8 cellular contexts compared by ENCODE assay signal in the genomic region with DNA sequence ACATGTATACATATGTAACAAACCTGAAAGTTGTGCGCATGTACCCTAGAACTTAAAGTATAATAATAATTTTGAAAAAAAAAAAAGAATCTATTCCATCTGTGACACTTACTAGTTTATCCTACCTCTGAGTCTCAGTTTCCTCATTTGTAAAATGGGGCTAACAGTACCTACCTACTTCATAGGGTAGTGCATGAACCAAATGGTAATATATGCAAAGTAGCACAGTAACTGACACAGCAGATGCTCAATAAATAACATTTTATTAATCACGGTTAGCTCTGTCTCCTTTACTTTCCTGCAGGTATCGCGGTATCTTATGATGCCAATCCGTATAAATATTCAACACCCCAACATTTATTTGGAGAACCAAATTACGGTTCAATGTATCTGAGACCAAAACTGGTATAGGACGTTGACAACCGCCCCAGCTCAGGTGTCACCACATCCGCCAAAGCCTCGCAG. TPM values are rescaled to one million over a fixed set of nuclear protein-coding genes. Genes with fewer than 3 reads are reported as not detected.
A peak's percentile ranks its signal among the peaks of the same experiment; 100 is the strongest.
DNase-seq lines count a peak whose midpoint lies in the region; ATAC-seq, FAIRE-seq and TF ChIP-seq lines count a peak whose summit lies in the region.

No MANE protein-coding gene starts in this region.

- peak overlapping the region; percentile 96 for H3K27ac ChIP-seq in K562 (ENCODE audit: extremely low read depth, low read depth, low read length)

- H3K4me1 ChIP-seq in K562 (replicated peaks in 1 of 2; ENCODE audit: control insufficient read depth in 2 of 2, insufficient read depth in 2 of 2, low read length in 2 of 2) (peaks cover 8 to 10% of the 10 kb centered on the region in 2 experiments; a peak in 4 of 5 replicates), mucosa of descending colon (ENCODE audit: low read depth) (peaks cover 26% of the 10 kb centered on the region)

- H3K4me2 ChIP-seq in K562 (ENCODE audit: insufficient read depth, low read length) = peak overlapping the region; percentile 92

- TF ChIP-seq RAD21 in K562 (CRISPR knock-in tag; conservative IDR thresholded peaks at IDR 0.05 in 1 of 2, IDR thresholded peaks at IDR 0.05 in 1 of 2) = no peak

- peaks cover 56% of the 10 kb centered on the region for H3K79me2 ChIP-seq in K562 (ENCODE audit: control insufficient read depth, insufficient read depth, low read length)

- no peak for TF ChIP-seq POLR2A in K562 (conservative IDR thresholded peaks at IDR 0.05)

- H3K27me3 ChIP-seq in K562 (ENCODE audit: control insufficient read depth in 2 of 2, insufficient read depth in 2 of 2, low read length in 2 of 2) = no peaks in the 10 kb centered on the region

- peak overlapping the region; percentile 94; the same call in 1 of the 2 replicates for H2AFZ ChIP-seq in K562 (ENCODE audit: low read depth, low read length)

- no TSS peak for BruUV-seq in K562 (replicated peaks; lab: Mats Ljungman, UMichigan)

- 3% methylated on average over 10 of the region's 10 CpGs for WGBS in K562 (ENCODE audit: insufficient coverage, low coverage, missing lambda C conversion rate)

- no peaks in the 10 kb centered on the region for H3K9me1 ChIP-seq in K562 (ENCODE audit: control insufficient read depth, insufficient read depth, low read length)

- no peak for TF ChIP-seq EP300 in K562 (IDR thresholded peaks at IDR 0.05; ENCODE audit: low read length)

- CTCF ChIA-PET in K562 (lab: Yijun Ruan, JAX; ENCODE audit: low intra/inter-chr PET ratio) = no interaction called here

- peak; percentile 43 for DNase-seq in NCI-H82 (lab: John Stamatoyannopoulos, UW)
- no peak for DNase-seq in NCI-H82 treated with DMSO at 0.1 percent for 48 hours (lab: John Stamatoyannopoulos, UW; ENCODE audit: unreplicated experiment)
- DNase-seq in K562 (ENCODE audit: extremely low read depth in 1 of 4, low spot score in 3 of 4) = no peak
- no peak for DNase-seq in mucosa of descending colon
- DNase-seq in KG1 (lab: John Stamatoyannopoulos, UW) = no peak
- no peak for DNase-seq in head of caudate nucleus
- no peak for DNase-seq in stimulated activated naive CD4-positive, alpha-beta T cell (lab: John Stamatoyannopoulos, UW)

- in situ Hi-C loops in K562 (cut with MboI) = no loop called here

- no peak for TF ChIP-seq CTCF in K562 (IDR thresholded peaks at IDR 0.05 in 2 of 3, conservative IDR thresholded peaks at IDR 0.05 in 1 of 3; ENCODE audit: insufficient read depth in 2 of 3, low read depth in 1 of 3, low read length in 3 of 3)
- no peak for TF ChIP-seq CTCF in mucosa of descending colon (IDR thresholded peaks at IDR 0.05)

- H3K36me3 ChIP-seq in K562 (ENCODE audit: control insufficient read depth, insufficient read depth, low read length) = peaks cover 3% of the 10 kb centered on the region; the same call in 1 of the 3 replicates
- H3K36me3 ChIP-seq in mucosa of descending colon (ENCODE audit: low read depth) = no peaks in the 10 kb centered on the region

- peak; percentile 46 for FAIRE-seq in K562 (lab: Jason Lieb, UNC)

- H3K4me3 ChIP-seq in K562 = peak overlapping the region; percentile 71
- peak overlapping the region; percentile 84 for H3K4me3 ChIP-seq in mucosa of descending colon

- 0 out of 2 replicates have a peak, but pooled peaks cover 8% of the 10 kb centered on the region for H4K20me1 ChIP-seq in K562 (replicated peaks; ENCODE audit: control insufficient read depth, insufficient read depth, low read length)

- H3K9me3 ChIP-seq in K562 (replicated peaks; ENCODE audit: control insufficient read depth, insufficient read depth, low read depth, low read length) (no peaks in the 10 kb centered on the region), mucosa of descending colon (no peaks in the 10 kb centered on the region)

- intact Hi-C loops in K562 (cut with micrococcal nuclease) = no loop called here
- intact Hi-C loops in mucosa of descending colon (cut with DNase I, micrococcal nuclease) = no loop called here
- intact Hi-C loops in head of caudate nucleus (cut with DNase I) = loop anchor here (2.0 kb wide), 1 partner anchor 121 kb away; no protein-coding TSS in a partner anchor

- H3K9ac ChIP-seq in K562 (ENCODE audit: insufficient read depth in 1 of 2, low read depth in 2 of 2, low read length in 2 of 2) = peak overlapping the region; percentile 97

- POLR2A ChIA-PET in K562 (lab: Yijun Ruan, JAX) = interaction anchor here (0.7 to 1.0 kb wide), 3 partner anchors 13 to 92 kb away, joined by 3 to 4 read pairs (median 3); no protein-coding TSS in a partner anchor

- ATAC-seq in HG03469 (IDR thresholded peaks at IDR 0.05; ENCODE audit: unreplicated experiment) (peak; percentile 5), K562 (peak; percentile 12), mucosa of descending colon (no peak)

TF ChIP-seq in K562, 482 proteins besides CTCF, POLR2A, EP300 and RAD21 (continues in another document):
- TF ChIP-seq CHD2 (IDR thresholded peaks at IDR 0.05; ENCODE audit: low read depth, low read length) = 0 out of 2 replicates have a peak, but pooled peaks have one; percentile 34
- peak; percentile 95 for TF ChIP-seq RBM25 (IDR thresholded peaks at IDR 0.05; ENCODE audit: low read depth, low read length, severe bottlenecking)
- TF ChIP-seq, protein P1, sequence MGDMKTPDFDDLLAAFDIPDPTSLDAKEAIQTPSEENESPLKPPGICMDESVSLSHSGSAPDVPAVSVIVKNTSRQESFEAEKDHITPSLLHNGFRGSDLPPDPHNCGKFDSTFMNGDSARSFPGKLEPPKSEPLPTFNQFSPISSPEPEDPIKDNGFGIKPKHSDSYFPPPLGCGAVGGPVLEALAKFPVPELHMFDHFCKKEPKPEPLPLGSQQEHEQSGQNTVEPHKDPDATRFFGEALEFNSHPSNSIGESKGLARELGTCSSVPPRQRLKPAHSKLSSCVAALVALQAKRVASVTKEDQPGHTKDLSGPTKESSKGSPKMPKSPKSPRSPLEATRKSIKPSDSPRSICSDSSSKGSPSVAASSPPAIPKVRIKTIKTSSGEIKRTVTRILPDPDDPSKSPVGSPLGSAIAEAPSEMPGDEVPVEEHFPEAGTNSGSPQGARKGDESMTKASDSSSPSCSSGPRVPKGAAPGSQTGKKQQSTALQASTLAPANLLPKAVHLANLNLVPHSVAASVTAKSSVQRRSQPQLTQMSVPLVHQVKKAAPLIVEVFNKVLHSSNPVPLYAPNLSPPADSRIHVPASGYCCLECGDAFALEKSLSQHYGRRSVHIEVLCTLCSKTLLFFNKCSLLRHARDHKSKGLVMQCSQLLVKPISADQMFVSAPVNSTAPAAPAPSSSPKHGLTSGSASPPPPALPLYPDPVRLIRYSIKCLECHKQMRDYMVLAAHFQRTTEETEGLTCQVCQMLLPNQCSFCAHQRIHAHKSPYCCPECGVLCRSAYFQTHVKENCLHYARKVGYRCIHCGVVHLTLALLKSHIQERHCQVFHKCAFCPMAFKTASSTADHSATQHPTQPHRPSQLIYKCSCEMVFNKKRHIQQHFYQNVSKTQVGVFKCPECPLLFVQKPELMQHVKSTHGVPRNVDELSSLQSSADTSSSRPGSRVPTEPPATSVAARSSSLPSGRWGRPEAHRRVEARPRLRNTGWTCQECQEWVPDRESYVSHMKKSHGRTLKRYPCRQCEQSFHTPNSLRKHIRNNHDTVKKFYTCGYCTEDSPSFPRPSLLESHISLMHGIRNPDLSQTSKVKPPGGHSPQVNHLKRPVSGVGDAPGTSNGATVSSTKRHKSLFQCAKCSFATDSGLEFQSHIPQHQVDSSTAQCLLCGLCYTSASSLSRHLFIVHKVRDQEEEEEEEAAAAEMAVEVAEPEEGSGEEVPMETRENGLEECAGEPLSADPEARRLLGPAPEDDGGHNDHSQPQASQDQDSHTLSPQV (IDR thresholded peaks at IDR 0.05) = peak; percentile 32; the same call in 1 of the 2 replicates

RNA-seq across cellular contexts. Expression of a gene that starts 0.7 kb away (rescaled TPM):
- total RNA-seq in K562 (2011; cell fraction: chromatin; rRNA removed; ENCODE audit: low replicate concordance) = 104 and 130 TPM in 2 replicates
- total RNA-seq in K562 (2011; cell fraction: nucleolus; rRNA removed) = 186 and 192 TPM in 2 replicates
- total RNA-seq in K562 (2011; cell fraction: nucleoplasm; rRNA removed) = 198 and 249 TPM in 2 replicates
- total RNA-seq in K562 (2014; rRNA removed) = 46.9 and 62.2 TPM in 2 replicates
- 87.9 and 95.0 TPM in 2 replicates for total RNA-seq in K562 (2014; rRNA removed; fragmentation: Illumina TruSeq; extraction: Trizol)
- total RNA-seq in K562 (2015; rRNA removed; fragmentation: Illumina TruSeq; extraction: Trizol) = 101 and 105 TPM in 2 replicates
- 124 and 126 TPM in 2 replicates for total RNA-seq in K562 (2021)
- polyA plus RNA-seq in K562 (2011; rRNA removed) = 169 and 170 TPM in 2 replicates
- polyA plus RNA-seq in K562 (2011; cell fraction: cytosol; rRNA removed) = 135 and 158 TPM in 2 replicates
- polyA plus RNA-seq in K562 (2011; cell fraction: nucleus; rRNA removed) = 48.7 and 51.6 TPM in 2 replicates
- polyA plus RNA-seq in K562 (2012) = 81.0 and 147 TPM in 2 replicates
- 154 and 185 TPM in 2 replicates for polyA plus RNA-seq in K562 (2014; fragmentation: Illumina TruSeq; extraction: Trizol)
- 100 to 1,000 TPM; 206 to 233 TPM for polyA plus RNA-seq in K562 (2014; fragmentation: Nextera tagmentation; extraction: Ambion mirVana)
- polyA plus RNA-seq in K562 (2014; rRNA removed) = 84.7 and 134 TPM in 2 replicates
- polyA minus RNA-seq in K562 (2011; rRNA and poly(A)+ RNA removed) = 234 and 258 TPM in 2 replicates
- polyA minus RNA-seq in K562 (2011; cell fraction: cytosol; rRNA and poly(A)+ RNA removed) = 112 and 142 TPM in 2 replicates
- polyA minus RNA-seq in K562 (2011; cell fraction: nucleus; rRNA and poly(A)+ RNA removed) = 30.7 and 39.5 TPM in 2 replicates
- 100 to 1,000 TPM; 223 to 411 (median 317) TPM for total RNA-seq in mucosa of descending colon

RNA-seq across cellular contexts. Expression of a gene that starts 48.9 kb away (rescaled TPM):
- total RNA-seq in K562 (2011; cell fraction: chromatin; rRNA removed; ENCODE audit: low replicate concordance) = 35.9 and 58.1 TPM in 2 replicates
- 28.6 and 29.0 TPM in 2 replicates for total RNA-seq in K562 (2011; cell fraction: nucleolus; rRNA removed)
- 30.7 and 32.6 TPM in 2 replicates for total RNA-seq in K562 (2011; cell fraction: nucleoplasm; rRNA removed)
- total RNA-seq in K562 (2014; rRNA removed) (25.3 and 29.3 TPM in 2 replicates), K562 (2014; rRNA removed; fragmentation: Illumina TruSeq; extraction: Trizol) (11.8 and 14.3 TPM in 2 replicates), K562 (2015; rRNA removed; fragmentation: Illumina TruSeq; extraction: Trizol) (10.0 and 10.8 TPM in 2 replicates), K562 (2021) (24.0 and 34.4 TPM in 2 replicates), mucosa of descending colon (100 to 1,000 TPM in 1 of 3 donors, 10 to 100 TPM in 2; 44.7 to 104 (median 49.9) TPM)
- polyA plus RNA-seq in K562 (2011; rRNA removed) (32.8 and 39.6 TPM in 2 replicates), K562 (2014; fragmentation: Illumina TruSeq; extraction: Trizol) (16.3 and 19.8 TPM in 2 replicates), K562 (2014; fragmentation: Nextera tagmentation; extraction: Ambion mirVana) (1 to 10 TPM; 2.8 to 5.5 TPM), K562 (2014; rRNA removed) (19.9 and 29.1 TPM in 2 replicates)
- polyA plus RNA-seq in K562 (2011; cell fraction: cytosol; rRNA removed) = 15.8 and 25.2 TPM in 2 replicates
- 51.4 and 57.6 TPM in 2 replicates for polyA plus RNA-seq in K562 (2011; cell fraction: nucleus; rRNA removed)
- polyA plus RNA-seq in K562 (2012) = 25.0 and 31.8 TPM in 2 replicates
- 32.3 and 32.9 TPM in 2 replicates for polyA minus RNA-seq in K562 (2011; rRNA and poly(A)+ RNA removed)
- 11.6 and 13.7 TPM in 2 replicates for polyA minus RNA-seq in K562 (2011; cell fraction: cytosol; rRNA and poly(A)+ RNA removed)
- 29.9 and 36.3 TPM in 2 replicates for polyA minus RNA-seq in K562 (2011; cell fraction: nucleus; rRNA and poly(A)+ RNA removed)
